ENCODE assay signal across 1 cellular context in the genomic region with DNA sequence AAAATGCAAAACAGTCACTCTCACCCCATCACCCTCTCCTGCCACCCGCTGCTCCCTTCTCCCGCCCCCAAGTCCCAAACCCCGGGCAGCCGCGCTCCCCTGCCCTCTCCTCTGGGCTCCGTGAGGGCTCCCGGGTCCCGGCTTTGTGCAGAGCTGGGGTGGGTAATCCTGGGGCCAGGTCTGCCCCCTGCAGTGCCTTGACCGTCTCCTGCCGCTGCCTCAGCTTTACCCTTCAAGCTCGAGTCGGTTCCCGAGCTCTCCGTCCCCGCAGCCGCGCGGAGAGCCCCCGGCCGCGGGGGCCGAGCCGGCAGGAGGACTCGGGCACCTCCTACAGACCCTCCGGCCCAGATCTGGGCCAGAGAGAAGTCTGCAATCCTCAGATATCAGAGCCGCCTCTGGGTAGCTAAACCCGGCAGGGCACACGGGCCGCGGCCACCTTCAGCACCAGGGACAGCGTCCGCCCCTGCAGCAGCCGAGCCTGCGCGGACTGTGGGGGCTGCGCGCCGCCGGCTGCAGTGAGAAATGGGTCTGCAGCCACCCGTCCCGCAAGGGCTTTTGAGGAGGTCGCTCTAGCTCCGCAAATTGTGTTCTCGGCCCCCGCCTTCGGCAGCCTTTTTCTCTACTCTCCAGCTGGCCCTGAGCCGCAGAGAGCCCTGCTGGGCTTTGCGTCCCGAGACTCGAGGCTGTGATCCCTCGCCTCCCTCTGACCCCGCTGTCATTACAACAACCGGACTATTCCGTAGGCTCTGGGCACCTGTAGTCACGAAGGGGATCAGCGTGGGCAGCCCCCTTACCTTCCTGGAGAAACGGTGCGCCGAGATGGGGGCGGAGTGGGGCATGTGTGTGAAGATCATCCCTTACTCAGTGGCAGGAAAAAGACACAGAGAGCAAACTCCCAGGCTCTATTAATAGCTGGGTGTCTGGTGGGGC.
TF ChIP-seq lines count a peak whose summit lies in the region.

No MANE protein-coding gene starts in this region.

TF ChIP-seq in WTC11, 78 proteins besides CTCF, POLR2A, EP300 and RAD21 (continued from another document and continues in another):
- TF ChIP-seq, protein P1, sequence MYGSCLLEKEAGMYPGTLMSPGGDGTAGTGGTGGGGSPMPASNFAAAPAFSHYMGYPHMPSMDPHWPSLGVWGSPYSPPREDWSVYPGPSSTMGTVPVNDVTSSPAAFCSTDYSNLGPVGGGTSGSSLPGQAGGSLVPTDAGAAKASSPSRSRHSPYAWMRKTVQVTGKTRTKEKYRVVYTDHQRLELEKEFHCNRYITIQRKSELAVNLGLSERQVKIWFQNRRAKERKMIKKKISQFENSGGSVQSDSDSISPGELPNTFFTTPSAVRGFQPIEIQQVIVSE (CRISPR knock-in tag; IDR thresholded peaks at IDR 0.05; ENCODE audit: borderline replicate concordance): no peak
- TF ChIP-seq HMGA2 (CRISPR knock-in tag; IDR thresholded peaks at IDR 0.05) (no peak), ZNF263 (CRISPR knock-in tag; IDR thresholded peaks at IDR 0.05; ENCODE audit: low read depth) (0 out of 2 replicates have a peak, but pooled peaks have one; percentile 32), ZNF317 (CRISPR knock-in tag; IDR thresholded peaks at IDR 0.05; ENCODE audit: borderline replicate concordance, low read depth) (peak; percentile 64; the same call in 1 of the 2 replicates), NR2C2 (CRISPR knock-in tag; IDR thresholded peaks at IDR 0.05) (0 out of 2 replicates have a peak, but pooled peaks have one; percentile 42), ETV6 (CRISPR knock-in tag; IDR thresholded peaks at IDR 0.05) (peak; percentile 94), NFYB (CRISPR knock-in tag; conservative IDR thresholded peaks at IDR 0.05; ENCODE audit: low read depth) (peak; percentile 5; the same call in 1 of the 2 replicates), ATF1 (CRISPR knock-in tag; IDR thresholded peaks at IDR 0.05) (peak; percentile 91; the same call in 1 of the 2 replicates), TP53 (CRISPR knock-in tag; IDR thresholded peaks at IDR 0.05) (peak; percentile 94), EMX1 (CRISPR knock-in tag; IDR thresholded peaks at IDR 0.05) (no peak), ZNF281 (CRISPR knock-in tag; IDR thresholded peaks at IDR 0.05) (peak; percentile 95), ZNF423 (CRISPR knock-in tag; IDR thresholded peaks at IDR 0.05) (no peak), FOXP4 (CRISPR knock-in tag; IDR thresholded peaks at IDR 0.05) (peak; percentile 97), E2F1 (CRISPR knock-in tag; IDR thresholded peaks at IDR 0.05) (0 out of 2 replicates have a peak, but pooled peaks have one; percentile 46), ELF4 (CRISPR knock-in tag; IDR thresholded peaks at IDR 0.05; ENCODE audit: low read depth) (peak; percentile 83), NR3C1 (CRISPR knock-in tag; conservative IDR thresholded peaks at IDR 0.05; ENCODE audit: low read depth) (no peak), MAX (CRISPR knock-in tag; IDR thresholded peaks at IDR 0.05) (peak; percentile 85), NFE2L1 (CRISPR knock-in tag; IDR thresholded peaks at IDR 0.05) (peak; percentile 81), ZNF396 (CRISPR knock-in tag; IDR thresholded peaks at IDR 0.05; ENCODE audit: borderline replicate concordance) (no peak), ZBTB21 (CRISPR knock-in tag; IDR thresholded peaks at IDR 0.05; ENCODE audit: borderline replicate concordance) (no peak), E2F4 (CRISPR knock-in tag; IDR thresholded peaks at IDR 0.05; ENCODE audit: borderline replicate concordance, low read depth) (peak; percentile 91; the same call in 1 of the 2 replicates), TEAD1 (CRISPR knock-in tag; IDR thresholded peaks at IDR 0.05) (peak; percentile 96), CREM (CRISPR knock-in tag; IDR thresholded peaks at IDR 0.05) (peak; percentile 82), SP1 (CRISPR knock-in tag; conservative IDR thresholded peaks at IDR 0.05) (peak; percentile 56; the same call in 1 of the 2 replicates), RORB (CRISPR knock-in tag; IDR thresholded peaks at IDR 0.05) (no peak)
- TF ChIP-seq, protein P2, sequence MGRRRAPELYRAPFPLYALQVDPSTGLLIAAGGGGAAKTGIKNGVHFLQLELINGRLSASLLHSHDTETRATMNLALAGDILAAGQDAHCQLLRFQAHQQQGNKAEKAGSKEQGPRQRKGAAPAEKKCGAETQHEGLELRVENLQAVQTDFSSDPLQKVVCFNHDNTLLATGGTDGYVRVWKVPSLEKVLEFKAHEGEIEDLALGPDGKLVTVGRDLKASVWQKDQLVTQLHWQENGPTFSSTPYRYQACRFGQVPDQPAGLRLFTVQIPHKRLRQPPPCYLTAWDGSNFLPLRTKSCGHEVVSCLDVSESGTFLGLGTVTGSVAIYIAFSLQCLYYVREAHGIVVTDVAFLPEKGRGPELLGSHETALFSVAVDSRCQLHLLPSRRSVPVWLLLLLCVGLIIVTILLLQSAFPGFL (CRISPR knock-in tag; IDR thresholded peaks at IDR 0.05; ENCODE audit: borderline replicate concordance): 0 out of 2 replicates have a peak, but pooled peaks have one; percentile 91
- TF ChIP-seq, protein P3, sequence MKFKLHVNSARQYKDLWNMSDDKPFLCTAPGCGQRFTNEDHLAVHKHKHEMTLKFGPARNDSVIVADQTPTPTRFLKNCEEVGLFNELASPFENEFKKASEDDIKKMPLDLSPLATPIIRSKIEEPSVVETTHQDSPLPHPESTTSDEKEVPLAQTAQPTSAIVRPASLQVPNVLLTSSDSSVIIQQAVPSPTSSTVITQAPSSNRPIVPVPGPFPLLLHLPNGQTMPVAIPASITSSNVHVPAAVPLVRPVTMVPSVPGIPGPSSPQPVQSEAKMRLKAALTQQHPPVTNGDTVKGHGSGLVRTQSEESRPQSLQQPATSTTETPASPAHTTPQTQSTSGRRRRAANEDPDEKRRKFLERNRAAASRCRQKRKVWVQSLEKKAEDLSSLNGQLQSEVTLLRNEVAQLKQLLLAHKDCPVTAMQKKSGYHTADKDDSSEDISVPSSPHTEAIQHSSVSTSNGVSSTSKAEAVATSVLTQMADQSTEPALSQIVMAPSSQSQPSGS (CRISPR knock-in tag; IDR thresholded peaks at IDR 0.05; ENCODE audit: borderline replicate concordance, low read depth): peak; percentile 77
- TF ChIP-seq, protein P4, sequence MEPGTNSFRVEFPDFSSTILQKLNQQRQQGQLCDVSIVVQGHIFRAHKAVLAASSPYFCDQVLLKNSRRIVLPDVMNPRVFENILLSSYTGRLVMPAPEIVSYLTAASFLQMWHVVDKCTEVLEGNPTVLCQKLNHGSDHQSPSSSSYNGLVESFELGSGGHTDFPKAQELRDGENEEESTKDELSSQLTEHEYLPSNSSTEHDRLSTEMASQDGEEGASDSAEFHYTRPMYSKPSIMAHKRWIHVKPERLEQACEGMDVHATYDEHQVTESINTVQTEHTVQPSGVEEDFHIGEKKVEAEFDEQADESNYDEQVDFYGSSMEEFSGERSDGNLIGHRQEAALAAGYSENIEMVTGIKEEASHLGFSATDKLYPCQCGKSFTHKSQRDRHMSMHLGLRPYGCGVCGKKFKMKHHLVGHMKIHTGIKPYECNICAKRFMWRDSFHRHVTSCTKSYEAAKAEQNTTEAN (CRISPR knock-in tag; IDR thresholded peaks at IDR 0.05): peak; percentile 93
- TF ChIP-seq, protein P5, sequence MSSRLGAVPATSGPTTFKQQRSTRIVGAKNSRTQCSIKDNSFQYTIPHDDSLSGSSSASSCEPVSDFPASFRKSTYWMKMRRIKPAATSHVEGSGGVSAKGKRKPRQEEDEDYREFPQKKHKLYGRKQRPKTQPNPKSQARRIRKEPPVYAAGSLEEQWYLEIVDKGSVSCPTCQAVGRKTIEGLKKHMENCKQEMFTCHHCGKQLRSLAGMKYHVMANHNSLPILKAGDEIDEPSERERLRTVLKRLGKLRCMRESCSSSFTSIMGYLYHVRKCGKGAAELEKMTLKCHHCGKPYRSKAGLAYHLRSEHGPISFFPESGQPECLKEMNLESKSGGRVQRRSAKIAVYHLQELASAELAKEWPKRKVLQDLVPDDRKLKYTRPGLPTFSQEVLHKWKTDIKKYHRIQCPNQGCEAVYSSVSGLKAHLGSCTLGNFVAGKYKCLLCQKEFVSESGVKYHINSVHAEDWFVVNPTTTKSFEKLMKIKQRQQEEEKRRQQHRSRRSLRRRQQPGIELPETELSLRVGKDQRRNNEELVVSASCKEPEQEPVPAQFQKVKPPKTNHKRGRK (CRISPR knock-in tag; IDR thresholded peaks at IDR 0.05; ENCODE audit: borderline replicate concordance): no peak
- TF ChIP-seq, protein P6, sequence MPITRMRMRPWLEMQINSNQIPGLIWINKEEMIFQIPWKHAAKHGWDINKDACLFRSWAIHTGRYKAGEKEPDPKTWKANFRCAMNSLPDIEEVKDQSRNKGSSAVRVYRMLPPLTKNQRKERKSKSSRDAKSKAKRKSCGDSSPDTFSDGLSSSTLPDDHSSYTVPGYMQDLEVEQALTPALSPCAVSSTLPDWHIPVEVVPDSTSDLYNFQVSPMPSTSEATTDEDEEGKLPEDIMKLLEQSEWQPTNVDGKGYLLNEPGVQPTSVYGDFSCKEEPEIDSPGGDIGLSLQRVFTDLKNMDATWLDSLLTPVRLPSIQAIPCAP (CRISPR knock-in tag; IDR thresholded peaks at IDR 0.05): peak; percentile 75; the same call in 1 of the 2 replicates
- TF ChIP-seq, protein P7, sequence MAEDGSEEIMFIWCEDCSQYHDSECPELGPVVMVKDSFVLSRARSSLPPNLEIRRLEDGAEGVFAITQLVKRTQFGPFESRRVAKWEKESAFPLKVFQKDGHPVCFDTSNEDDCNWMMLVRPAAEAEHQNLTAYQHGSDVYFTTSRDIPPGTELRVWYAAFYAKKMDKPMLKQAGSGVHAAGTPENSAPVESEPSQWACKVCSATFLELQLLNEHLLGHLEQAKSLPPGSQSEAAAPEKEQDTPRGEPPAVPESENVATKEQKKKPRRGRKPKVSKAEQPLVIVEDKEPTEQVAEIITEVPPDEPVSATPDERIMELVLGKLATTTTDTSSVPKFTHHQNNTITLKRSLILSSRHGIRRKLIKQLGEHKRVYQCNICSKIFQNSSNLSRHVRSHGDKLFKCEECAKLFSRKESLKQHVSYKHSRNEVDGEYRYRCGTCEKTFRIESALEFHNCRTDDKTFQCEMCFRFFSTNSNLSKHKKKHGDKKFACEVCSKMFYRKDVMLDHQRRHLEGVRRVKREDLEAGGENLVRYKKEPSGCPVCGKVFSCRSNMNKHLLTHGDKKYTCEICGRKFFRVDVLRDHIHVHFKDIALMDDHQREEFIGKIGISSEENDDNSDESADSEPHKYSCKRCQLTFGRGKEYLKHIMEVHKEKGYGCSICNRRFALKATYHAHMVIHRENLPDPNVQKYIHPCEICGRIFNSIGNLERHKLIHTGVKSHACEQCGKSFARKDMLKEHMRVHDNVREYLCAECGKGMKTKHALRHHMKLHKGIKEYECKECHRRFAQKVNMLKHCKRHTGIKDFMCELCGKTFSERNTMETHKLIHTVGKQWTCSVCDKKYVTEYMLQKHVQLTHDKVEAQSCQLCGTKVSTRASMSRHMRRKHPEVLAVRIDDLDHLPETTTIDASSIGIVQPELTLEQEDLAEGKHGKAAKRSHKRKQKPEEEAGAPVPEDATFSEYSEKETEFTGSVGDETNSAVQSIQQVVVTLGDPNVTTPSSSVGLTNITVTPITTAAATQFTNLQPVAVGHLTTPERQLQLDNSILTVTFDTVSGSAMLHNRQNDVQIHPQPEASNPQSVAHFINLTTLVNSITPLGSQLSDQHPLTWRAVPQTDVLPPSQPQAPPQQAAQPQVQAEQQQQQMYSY (CRISPR knock-in tag; IDR thresholded peaks at IDR 0.05): peak; percentile 25; the same call in 1 of the 2 replicates
